Comparison of ENCODE assay signal across 10 cellular contexts in genomic region chr10:99775850-99776249, GRCh38. TPM values are rescaled to one million over a fixed set of nuclear protein-coding genes. Genes with fewer than 3 reads are reported as not detected.
DNase-seq lines count a peak whose midpoint lies in the region; ATAC-seq and TF ChIP-seq lines count a peak whose summit lies in the region.
"Had no signal": no experiment of that assay in that cellular context is flagged by ENCODE, and none has a peak within 500 bp of the region (broad histone marks: within the 10 kb centered on the region; RNA-seq: fewer than 3 reads in every experiment).

No MANE protein-coding gene starts in this region.

- H3K27ac Mint-ChIP-seq in activated T-helper 17 cell treated with anti-CD3 and anti-CD28 coated beads, Interleukin-2, amount 50 U/mL, for 72 hours: no peak overlapping the region
- H3K27ac Mint-ChIP-seq: activated T-helper 2 cell treated with anti-CD3 and anti-CD28 coated beads, Interferon-gamma antibody, Interleukin-2, Interleukin-4, amounts not matched to agents 10 μg/mL and 5 μg/mL and 100 μg/mL, durations not matched to agents 14 hours and 24 hours and 36 hours had no signal

- H3K9me2 ChIP-seq in OCI-LY7 (ENCODE audit: insufficient read depth, low read length): no peaks in the 10 kb centered on the region

- no peak for TF ChIP-seq POLR2A in vagina (IDR thresholded peaks at IDR 0.05)

- no peak overlapping the region for H3K4me2 ChIP-seq in OCI-LY7 (ENCODE audit: low read length)

- H3K27me3 ChIP-seq in vagina: no peaks in the 10 kb centered on the region
- H3K27me3 ChIP-seq in heart right ventricle: no peaks in the 10 kb centered on the region

- ATAC-seq in omental fat pad (ENCODE audit: low FRiP score) (peak; percentile 79), HG02588 (IDR thresholded peaks at IDR 0.05; ENCODE audit: unreplicated experiment) (no peak), heart right ventricle (no peak)
- ATAC-seq in activated T-helper 17 cell treated with anti-CD3 and anti-CD28 coated beads, Interleukin-2, amount 50 U/mL, for 72 hours (replicated peaks): no peak

- DNase-seq in CD1c-positive myeloid dendritic cell (ENCODE audit: extremely low spot score) (peak; percentile 75), OCI-LY7 (ENCODE audit: low spot score) (no peak), epithelial cell of esophagus (ENCODE audit: low read depth) (peak; percentile 86), omental fat pad (ENCODE audit: low spot score) (no peak), vagina (ENCODE audit: extremely low spot score in 2 of 2) (no peak), heart right ventricle (no peak)
- DNase-seq: stimulated activated CD4-positive, alpha-beta T cell treated with anti-CD3 and anti-CD28 coated beads, Interleukin-4, amount 100 ng/mL, for 1 hour had no signal

- peak overlapping the region; percentile 92; the same call in 1 of the 2 replicates for H2AFZ ChIP-seq in OCI-LY7 (ENCODE audit: low read length)

- intact Hi-C loops in OCI-LY7 (cut with micrococcal nuclease; ENCODE audit: unreplicated experiment): no loop called here
- intact Hi-C loops in vagina (cut with DNase I): no loop called here
- intact Hi-C loops in heart right ventricle (cut with DNase I): no loop called here

- H3K4me1 ChIP-seq in OCI-LY7 (ENCODE audit: insufficient read depth, low read length, poor library complexity, severe bottlenecking) (peaks cover 36% of the 10 kb centered on the region), vagina (no peaks in the 10 kb centered on the region), heart right ventricle (peaks cover 0 to 30% (median 0%) of the 10 kb centered on the region in 9 donors)

- no TSS peak for BruUV-seq in OCI-LY7 (replicated peaks; lab: Mats Ljungman, UMichigan)

- TF ChIP-seq CTCF in OCI-LY7 (conservative IDR thresholded peaks at IDR 0.05; ENCODE audit: low read length) (no peak), epithelial cell of esophagus (IDR thresholded peaks at IDR 0.05; ENCODE audit: insufficient read depth, low read depth, low read length, missing control alignments) (no peak), omental fat pad (IDR thresholded peaks at IDR 0.05) (no peak), vagina (IDR thresholded peaks at IDR 0.05) (no peak), heart right ventricle (IDR thresholded peaks at IDR 0.05) (no peak)

- CTCF ChIA-PET in OCI-LY7 (lab: Charles Lee; ENCODE audit: unreplicated experiment): no interaction called here

- no peaks in the 10 kb centered on the region for H3K9me3 ChIP-seq in OCI-LY7 (ENCODE audit: low read length)
- no peaks in the 10 kb centered on the region for H3K9me3 ChIP-seq in vagina
- no peaks in the 10 kb centered on the region for H3K9me3 ChIP-seq in heart right ventricle

- H3K4me3 Mint-ChIP-seq in activated T-helper 17 cell treated with anti-CD3 and anti-CD28 coated beads, Interleukin-2, amount 50 U/mL, for 72 hours: no peak overlapping the region

- H3K27ac ChIP-seq in OCI-LY7 (ENCODE audit: low read depth, low read length, poor library complexity, severe bottlenecking): no peak overlapping the region
- no peak overlapping the region for H3K27ac ChIP-seq in vagina
- peak overlapping the region in 1 of 10 donors; percentile 36 for H3K27ac ChIP-seq in heart right ventricle

- no peaks in the 10 kb centered on the region for H3K79me2 ChIP-seq in OCI-LY7 (ENCODE audit: insufficient read depth, low read depth, low read length)

- H3K9me3 Mint-ChIP-seq in activated T-helper 17 cell treated with anti-CD3 and anti-CD28 coated beads, Interleukin-2, amount 50 U/mL, for 72 hours: no peaks in the 10 kb centered on the region
- H3K9me3 Mint-ChIP-seq: activated T-helper 2 cell treated with anti-CD3 and anti-CD28 coated beads, Interferon-gamma antibody, Interleukin-2, Interleukin-4, amounts not matched to agents 10 μg/mL and 5 μg/mL and 100 μg/mL, durations not matched to agents 14 hours and 24 hours and 36 hours had no signal

- no peaks in the 10 kb centered on the region for H4K20me1 ChIP-seq in OCI-LY7 (ENCODE audit: insufficient read depth, low read length)

- POLR2A ChIA-PET in OCI-LY7 (lab: Charles Lee): interaction anchor here (0.6 to 0.7 kb wide), 2 partner anchors 45 to 317 kb away, joined by 3 to 5 read pairs; no protein-coding TSS in a partner anchor

- no peaks in the 10 kb centered on the region for H3K4me1 Mint-ChIP-seq in activated T-helper 17 cell treated with anti-CD3 and anti-CD28 coated beads, Interleukin-2, amount 50 U/mL, for 72 hours

- H3K36me3 ChIP-seq in OCI-LY7 (ENCODE audit: insufficient read depth, low read length) (no peaks in the 10 kb centered on the region), vagina (no peaks in the 10 kb centered on the region), heart right ventricle (no peaks in the 10 kb centered on the region)

- no peak overlapping the region for H3K4me3 ChIP-seq in OCI-LY7 (ENCODE audit: low read depth, low read length, poor library complexity, severe bottlenecking)
- no peak overlapping the region for H3K4me3 ChIP-seq in epithelial cell of esophagus (ENCODE audit: low read length)
- no peak overlapping the region for H3K4me3 ChIP-seq in vagina
- no peak overlapping the region for H3K4me3 ChIP-seq in heart right ventricle

- no peaks in the 10 kb centered on the region for H3K27me3 Mint-ChIP-seq in activated T-helper 17 cell treated with anti-CD3 and anti-CD28 coated beads, Interleukin-2, amount 50 U/mL, for 72 hours

- H3K36me3 Mint-ChIP-seq in activated T-helper 17 cell treated with anti-CD3 and anti-CD28 coated beads, Interleukin-2, amount 50 U/mL, for 72 hours (ENCODE audit: low read depth): no peaks in the 10 kb centered on the region

RNA-seq across cellular contexts. Expression of gene ABCC2, which starts 6.6 kb away (rescaled TPM):
- 0.38 and 0.85 TPM in 2 replicates for total RNA-seq in OCI-LY7 (2014; rRNA removed; shearing (Covaris generic))
- total RNA-seq in OCI-LY7 (2022) (0.59 and 1.2 TPM in 2 replicates), omental fat pad (1 to 10 TPM in 2 of 4 donors, under 1 TPM in 2; 0.84 to 9.1 (median 1.5) TPM), vagina (1.7 TPM), heart right ventricle (under 1 TPM; 0.05 to 0.46 (median 0.21) TPM)
- 1 to 10 TPM; 2.4 to 3.2 TPM for total RNA-seq in activated T-helper 17 cell treated with anti-CD3 and anti-CD28 coated beads, Interleukin-2, amount 50 U/mL, for 72 hours
- polyA plus RNA-seq in heart right ventricle: 1 to 10 TPM in 1 of 2 donors, under 1 TPM in 1; 0.30 to 1.0 TPM

RNA-seq across cellular contexts. Expression of gene CUTC, which starts 43.8 kb away (rescaled TPM):
- 29.9 and 37.1 TPM in 2 replicates for total RNA-seq in OCI-LY7 (2014; rRNA removed; shearing (Covaris generic))
- total RNA-seq in OCI-LY7 (2022) (41.6 and 42.9 TPM in 2 replicates), omental fat pad (10 to 100 TPM; 29.7 to 57.5 (median 42.0) TPM), vagina (18.2 TPM), heart right ventricle (10 to 100 TPM; 29.7 to 43.7 (median 35.1) TPM)
- total RNA-seq in activated T-helper 17 cell treated with anti-CD3 and anti-CD28 coated beads, Interleukin-2, amount 50 U/mL, for 72 hours: 10 to 100 TPM; 25.6 to 30.9 TPM
- polyA plus RNA-seq in heart right ventricle: 10 to 100 TPM; 36.3 to 40.5 TPM

RNA-seq across cellular contexts. Expression of gene COX15, which starts 43.9 kb away (rescaled TPM):
- 18.5 and 19.6 TPM in 2 replicates for total RNA-seq in OCI-LY7 (2014; rRNA removed; shearing (Covaris generic))
- total RNA-seq in OCI-LY7 (2022) (50.3 and 55.2 TPM in 2 replicates), omental fat pad (10 to 100 TPM; 16.8 to 37.7 (median 32.8) TPM), vagina (19.2 TPM), heart right ventricle (10 to 100 TPM; 29.6 to 47.2 (median 38.7) TPM)
- total RNA-seq in activated T-helper 17 cell treated with anti-CD3 and anti-CD28 coated beads, Interleukin-2, amount 50 U/mL, for 72 hours: 10 to 100 TPM; 36.7 to 43.0 TPM
- 10 to 100 TPM; 12.5 to 12.6 TPM for polyA plus RNA-seq in heart right ventricle

Comparison
In these comparisons a context has a peak if more than half of its experiments do, and no peak if none do; other contexts are left out.
1. DNase-seq: peak in CD1c-positive myeloid dendritic cell (single experiment) and epithelial cell of esophagus (single experiment); none in OCI-LY7 (single experiment), omental fat pad (single experiment), vagina (0 of 2) and heart right ventricle (0 of 2).